1 cellular context compared by ENCODE assay signal in the genomic region with DNA sequence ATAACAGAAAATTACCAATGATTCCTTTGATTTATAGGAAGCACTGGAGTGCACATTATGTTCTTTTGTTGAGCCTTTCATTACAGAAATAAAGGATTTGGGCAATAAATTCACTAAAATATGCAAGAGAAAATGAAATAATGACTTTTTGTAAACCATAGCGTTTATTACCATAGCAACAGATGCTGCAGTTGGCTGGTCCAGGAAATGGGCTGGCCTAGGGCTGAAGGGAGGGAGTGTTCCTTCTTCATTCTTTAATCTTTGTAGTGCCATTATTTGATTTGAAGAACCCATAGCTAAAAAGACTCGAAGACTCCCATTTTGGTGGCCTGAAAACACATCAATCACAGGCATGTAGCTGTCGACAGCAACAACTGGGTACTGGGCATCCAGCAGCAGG.
TF ChIP-seq lines count a peak whose summit lies in the region.

No MANE protein-coding gene starts in this region.

TF ChIP-seq in GM23338, 12 proteins besides CTCF, POLR2A, EP300 and RAD21:
- TF ChIP-seq, protein P1, sequence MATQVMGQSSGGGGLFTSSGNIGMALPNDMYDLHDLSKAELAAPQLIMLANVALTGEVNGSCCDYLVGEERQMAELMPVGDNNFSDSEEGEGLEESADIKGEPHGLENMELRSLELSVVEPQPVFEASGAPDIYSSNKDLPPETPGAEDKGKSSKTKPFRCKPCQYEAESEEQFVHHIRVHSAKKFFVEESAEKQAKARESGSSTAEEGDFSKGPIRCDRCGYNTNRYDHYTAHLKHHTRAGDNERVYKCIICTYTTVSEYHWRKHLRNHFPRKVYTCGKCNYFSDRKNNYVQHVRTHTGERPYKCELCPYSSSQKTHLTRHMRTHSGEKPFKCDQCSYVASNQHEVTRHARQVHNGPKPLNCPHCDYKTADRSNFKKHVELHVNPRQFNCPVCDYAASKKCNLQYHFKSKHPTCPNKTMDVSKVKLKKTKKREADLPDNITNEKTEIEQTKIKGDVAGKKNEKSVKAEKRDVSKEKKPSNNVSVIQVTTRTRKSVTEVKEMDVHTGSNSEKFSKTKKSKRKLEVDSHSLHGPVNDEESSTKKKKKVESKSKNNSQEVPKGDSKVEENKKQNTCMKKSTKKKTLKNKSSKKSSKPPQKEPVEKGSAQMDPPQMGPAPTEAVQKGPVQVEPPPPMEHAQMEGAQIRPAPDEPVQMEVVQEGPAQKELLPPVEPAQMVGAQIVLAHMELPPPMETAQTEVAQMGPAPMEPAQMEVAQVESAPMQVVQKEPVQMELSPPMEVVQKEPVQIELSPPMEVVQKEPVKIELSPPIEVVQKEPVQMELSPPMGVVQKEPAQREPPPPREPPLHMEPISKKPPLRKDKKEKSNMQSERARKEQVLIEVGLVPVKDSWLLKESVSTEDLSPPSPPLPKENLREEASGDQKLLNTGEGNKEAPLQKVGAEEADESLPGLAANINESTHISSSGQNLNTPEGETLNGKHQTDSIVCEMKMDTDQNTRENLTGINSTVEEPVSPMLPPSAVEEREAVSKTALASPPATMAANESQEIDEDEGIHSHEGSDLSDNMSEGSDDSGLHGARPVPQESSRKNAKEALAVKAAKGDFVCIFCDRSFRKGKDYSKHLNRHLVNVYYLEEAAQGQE (IDR thresholded peaks at IDR 0.05; ENCODE audit: unreplicated experiment): no peak
- TF ChIP-seq STAT1 (IDR thresholded peaks at IDR 0.05; ENCODE audit: unreplicated experiment): no peak
- TF ChIP-seq, protein P2, sequence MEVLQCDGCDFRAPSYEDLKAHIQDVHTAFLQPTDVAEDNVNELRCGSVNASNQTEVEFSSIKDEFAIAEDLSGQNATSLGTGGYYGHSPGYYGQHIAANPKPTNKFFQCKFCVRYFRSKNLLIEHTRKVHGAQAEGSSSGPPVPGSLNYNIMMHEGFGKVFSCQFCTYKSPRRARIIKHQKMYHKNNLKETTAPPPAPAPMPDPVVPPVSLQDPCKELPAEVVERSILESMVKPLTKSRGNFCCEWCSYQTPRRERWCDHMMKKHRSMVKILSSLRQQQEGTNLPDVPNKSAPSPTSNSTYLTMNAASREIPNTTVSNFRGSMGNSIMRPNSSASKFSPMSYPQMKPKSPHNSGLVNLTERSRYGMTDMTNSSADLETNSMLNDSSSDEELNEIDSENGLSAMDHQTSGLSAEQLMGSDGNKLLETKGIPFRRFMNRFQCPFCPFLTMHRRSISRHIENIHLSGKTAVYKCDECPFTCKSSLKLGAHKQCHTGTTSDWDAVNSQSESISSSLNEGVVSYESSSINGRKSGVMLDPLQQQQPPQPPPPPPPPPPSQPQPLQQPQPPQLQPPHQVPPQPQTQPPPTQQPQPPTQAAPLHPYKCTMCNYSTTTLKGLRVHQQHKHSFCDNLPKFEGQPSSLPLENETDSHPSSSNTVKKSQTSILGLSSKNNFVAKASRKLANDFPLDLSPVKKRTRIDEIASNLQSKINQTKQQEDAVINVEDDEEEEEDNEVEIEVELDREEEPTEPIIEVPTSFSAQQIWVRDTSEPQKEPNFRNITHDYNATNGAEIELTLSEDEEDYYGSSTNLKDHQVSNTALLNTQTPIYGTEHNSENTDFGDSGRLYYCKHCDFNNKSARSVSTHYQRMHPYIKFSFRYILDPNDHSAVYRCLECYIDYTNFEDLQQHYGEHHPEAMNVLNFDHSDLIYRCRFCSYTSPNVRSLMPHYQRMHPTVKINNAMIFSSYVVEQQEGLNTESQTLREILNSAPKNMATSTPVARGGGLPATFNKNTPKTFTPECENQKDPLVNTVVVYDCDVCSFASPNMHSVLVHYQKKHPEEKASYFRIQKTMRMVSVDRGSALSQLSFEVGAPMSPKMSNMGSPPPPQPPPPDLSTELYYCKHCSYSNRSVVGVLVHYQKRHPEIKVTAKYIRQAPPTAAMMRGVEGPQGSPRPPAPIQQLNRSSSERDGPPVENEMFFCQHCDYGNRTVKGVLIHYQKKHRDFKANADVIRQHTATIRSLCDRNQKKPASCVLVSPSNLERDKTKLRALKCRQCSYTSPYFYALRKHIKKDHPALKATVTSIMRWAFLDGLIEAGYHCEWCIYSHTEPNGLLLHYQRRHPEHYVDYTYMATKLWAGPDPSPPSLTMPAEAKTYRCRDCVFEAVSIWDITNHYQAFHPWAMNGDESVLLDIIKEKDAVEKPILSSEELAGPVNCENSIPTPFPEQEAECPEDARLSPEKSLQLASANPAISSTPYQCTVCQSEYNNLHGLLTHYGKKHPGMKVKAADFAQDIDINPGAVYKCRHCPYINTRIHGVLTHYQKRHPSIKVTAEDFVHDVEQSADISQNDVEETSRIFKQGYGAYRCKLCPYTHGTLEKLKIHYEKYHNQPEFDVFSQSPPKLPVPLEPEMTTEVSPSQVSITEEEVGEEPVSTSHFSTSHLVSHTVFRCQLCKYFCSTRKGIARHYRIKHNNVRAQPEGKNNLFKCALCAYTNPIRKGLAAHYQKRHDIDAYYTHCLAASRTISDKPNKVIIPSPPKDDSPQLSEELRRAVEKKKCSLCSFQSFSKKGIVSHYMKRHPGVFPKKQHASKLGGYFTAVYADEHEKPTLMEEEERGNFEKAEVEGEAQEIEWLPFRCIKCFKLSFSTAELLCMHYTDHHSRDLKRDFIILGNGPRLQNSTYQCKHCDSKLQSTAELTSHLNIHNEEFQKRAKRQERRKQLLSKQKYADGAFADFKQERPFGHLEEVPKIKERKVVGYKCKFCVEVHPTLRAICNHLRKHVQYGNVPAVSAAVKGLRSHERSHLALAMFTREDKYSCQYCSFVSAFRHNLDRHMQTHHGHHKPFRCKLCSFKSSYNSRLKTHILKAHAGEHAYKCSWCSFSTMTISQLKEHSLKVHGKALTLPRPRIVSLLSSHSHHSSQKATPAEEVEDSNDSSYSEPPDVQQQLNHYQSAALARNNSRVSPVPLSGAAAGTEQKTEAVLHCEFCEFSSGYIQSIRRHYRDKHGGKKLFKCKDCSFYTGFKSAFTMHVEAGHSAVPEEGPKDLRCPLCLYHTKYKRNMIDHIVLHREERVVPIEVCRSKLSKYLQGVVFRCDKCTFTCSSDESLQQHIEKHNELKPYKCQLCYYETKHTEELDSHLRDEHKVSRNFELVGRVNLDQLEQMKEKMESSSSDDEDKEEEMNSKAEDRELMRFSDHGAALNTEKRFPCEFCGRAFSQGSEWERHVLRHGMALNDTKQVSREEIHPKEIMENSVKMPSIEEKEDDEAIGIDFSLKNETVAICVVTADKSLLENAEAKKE (CRISPR knock-in tag; IDR thresholded peaks at IDR 0.05): no peak
- no peak for TF ChIP-seq EZH2 (IDR thresholded peaks at IDR 0.05; ENCODE audit: low read depth, unreplicated experiment)
- TF ChIP-seq NANOG (IDR thresholded peaks at IDR 0.05; ENCODE audit: borderline replicate concordance): no peak
- TF ChIP-seq, protein P3, sequence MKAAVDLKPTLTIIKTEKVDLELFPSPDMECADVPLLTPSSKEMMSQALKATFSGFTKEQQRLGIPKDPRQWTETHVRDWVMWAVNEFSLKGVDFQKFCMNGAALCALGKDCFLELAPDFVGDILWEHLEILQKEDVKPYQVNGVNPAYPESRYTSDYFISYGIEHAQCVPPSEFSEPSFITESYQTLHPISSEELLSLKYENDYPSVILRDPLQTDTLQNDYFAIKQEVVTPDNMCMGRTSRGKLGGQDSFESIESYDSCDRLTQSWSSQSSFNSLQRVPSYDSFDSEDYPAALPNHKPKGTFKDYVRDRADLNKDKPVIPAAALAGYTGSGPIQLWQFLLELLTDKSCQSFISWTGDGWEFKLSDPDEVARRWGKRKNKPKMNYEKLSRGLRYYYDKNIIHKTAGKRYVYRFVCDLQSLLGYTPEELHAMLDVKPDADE (IDR thresholded peaks at IDR 0.05): no peak
- TF ChIP-seq ZNF114 (CRISPR knock-in tag; IDR thresholded peaks at IDR 0.05): no peak
- TF ChIP-seq ZNF331 (CRISPR knock-in tag; IDR thresholded peaks at IDR 0.05; ENCODE audit: low read depth): no peak
- no peak for TF ChIP-seq POLR2AphosphoS5 (IDR thresholded peaks at IDR 0.05; ENCODE audit: low read depth)
- TF ChIP-seq JUNB (IDR thresholded peaks at IDR 0.05; ENCODE audit: unreplicated experiment): no peak
- TF ChIP-seq EZH2phosphoT487 (IDR thresholded peaks at IDR 0.05; ENCODE audit: unreplicated experiment): no peak
- no peak for TF ChIP-seq CREB1 (CRISPR knock-in tag; IDR thresholded peaks at IDR 0.05; ENCODE audit: low read depth)
